In genomic region chr10:96818971-96819370, GRCh38 we compare ENCODE assay signal across 7 cellular contexts. TPM values are rescaled to one million over a fixed set of nuclear protein-coding genes. Genes with fewer than 3 reads are reported as not detected.
DNase-seq lines count a peak whose midpoint lies in the region; ATAC-seq, FAIRE-seq and TF ChIP-seq lines count a peak whose summit lies in the region.
"Not testable (repeated sequence)": the region's sequence is repeated elsewhere in the genome, so short reads cannot be mapped to it uniquely, and the experiment has no call there.

No MANE protein-coding gene starts in this region.

- POLR2A ChIA-PET in HCT116 (lab: Charles Lee); K562 (lab: Yijun Ruan, JAX): not testable (repeated sequence)

- H3K9me1 ChIP-seq in K562 (ENCODE audit: control insufficient read depth, insufficient read depth, low read length) = not testable (repeated sequence)

- H3K79me2 ChIP-seq in HCT116 (ENCODE audit: insufficient read depth, low read length); K562 (ENCODE audit: control insufficient read depth, insufficient read depth, low read length): not testable (repeated sequence)

- not testable (repeated sequence) for DNase-seq in HCT116 (ENCODE audit: low read depth, low spot score); K562 (ENCODE audit: extremely low read depth in 1 of 4, low spot score in 3 of 4); left ventricle myocardium superior
- DNase-seq in NCI-H226 = peak; percentile 73
- peak; percentile 20 to 31 for DNase-seq in erythroblast (lab: John Stamatoyannopoulos, UW)
- DNase-seq in thyroid gland = peak; percentile 78 to 87

- ATAC-seq in HCT116 = peak; percentile 23; the same call in 1 of the 2 replicates
- not testable (repeated sequence) for ATAC-seq in K562
- peak; percentile 49 for ATAC-seq in left ventricle myocardium superior

- not testable (repeated sequence) for H3K27ac ChIP-seq in HCT116 (ENCODE audit: low read depth, low read length); K562 (ENCODE audit: extremely low read depth, low read depth, low read length); thyroid gland

- not testable (repeated sequence) for FAIRE-seq in K562 (lab: Jason Lieb, UNC)

- CTCF ChIA-PET in HCT116 (lab: Charles Lee) = interaction anchor here (1.2 kb wide), 1 partner anchor 75 kb away, joined by 4 read pairs; no protein-coding TSS in a partner anchor
- CTCF ChIA-PET in K562 (lab: Yijun Ruan, JAX; ENCODE audit: low intra/inter-chr PET ratio) = not testable (repeated sequence)

- not testable (repeated sequence) for H3K9me2 ChIP-seq in HCT116 (ENCODE audit: insufficient read depth)

- WGBS in K562 (ENCODE audit: insufficient coverage, low coverage, missing lambda C conversion rate) = 71% methylated on average over 4 of the region's 12 CpGs
- WGBS in thyroid gland, 2 donors = 53 to 58% methylated on average over 12 of the region's 12 CpGs

- peak overlapping the region; percentile 36; the same call in 1 of the 2 replicates for H3K4me2 ChIP-seq in HCT116 (ENCODE audit: low read length)
- H3K4me2 ChIP-seq in K562 (ENCODE audit: insufficient read depth, low read length) = not testable (repeated sequence)

- TF ChIP-seq POLR2A in HCT116 (IDR thresholded peaks at IDR 0.05; ENCODE audit: borderline replicate concordance, extremely low read depth, insufficient read depth, insufficient read length); K562 (conservative IDR thresholded peaks at IDR 0.05); erythroblast (IDR thresholded peaks at IDR 0.05; ENCODE audit: low read length); thyroid gland (IDR thresholded peaks at IDR 0.05): not testable (repeated sequence)

- TF ChIP-seq EP300 in Ishikawa (IDR thresholded peaks at IDR 0.05; ENCODE audit: borderline replicate concordance); K562 (IDR thresholded peaks at IDR 0.05; ENCODE audit: low read length): not testable (repeated sequence)

- H3K9me3 ChIP-seq in HCT116 (ENCODE audit: control insufficient read depth in 1 of 2, insufficient read depth in 1 of 2, low read depth in 1 of 2, low read length in 2 of 2); K562 (replicated peaks; ENCODE audit: control insufficient read depth, insufficient read depth, low read depth, low read length); thyroid gland: not testable (repeated sequence)

- intact Hi-C loops in HCT116 (cut with micrococcal nuclease); K562 (cut with micrococcal nuclease); left ventricle myocardium superior (cut with micrococcal nuclease); thyroid gland (cut with DNase I): not testable (repeated sequence)

- not testable (repeated sequence) for H3K4me3 ChIP-seq in HCT116 (replicated peaks in 1 of 2; ENCODE audit: low read depth in 1 of 2, low read length in 2 of 2); K562; thyroid gland (replicated peaks in 1 of 3)

- RAD21 ChIA-PET in HCT116 (lab: Charles Lee; ENCODE audit: low non-redundant PET in 1 of 2, low total read pairs in 2 of 2, uncharacterized antibody in 2 of 2, unreplicated experiment in 2 of 2) = not testable (repeated sequence)

- peaks cover 7 to 17% of the 10 kb centered on the region in 2 experiments for H3K4me1 ChIP-seq in HCT116 (ENCODE audit: control insufficient read depth in 1 of 2, insufficient read depth in 2 of 2, low read length in 2 of 2)
- H3K4me1 ChIP-seq in K562 (replicated peaks in 1 of 2; ENCODE audit: control insufficient read depth in 2 of 2, insufficient read depth in 2 of 2, low read length in 2 of 2); thyroid gland: not testable (repeated sequence)

- not testable (repeated sequence) for BruUV-seq in HCT116 (replicated peaks; lab: Mats Ljungman, UMichigan); K562 (replicated peaks; lab: Mats Ljungman, UMichigan)

- not testable (repeated sequence) for H3K9ac ChIP-seq in HCT116 (ENCODE audit: low read length); K562 (ENCODE audit: insufficient read depth in 1 of 2, low read depth in 2 of 2, low read length in 2 of 2)

- not testable (repeated sequence) for H3K27me3 ChIP-seq in HCT116 (ENCODE audit: insufficient read depth, low read length); K562 (ENCODE audit: control insufficient read depth in 2 of 2, insufficient read depth in 2 of 2, low read length in 2 of 2); thyroid gland

- H4K20me1 ChIP-seq in HCT116 (ENCODE audit: insufficient read depth); K562 (replicated peaks; ENCODE audit: control insufficient read depth, insufficient read depth, low read length): not testable (repeated sequence)

- H3K36me3 ChIP-seq in HCT116 (ENCODE audit: control insufficient read depth in 1 of 2, insufficient read depth in 2 of 2, low read length in 2 of 2); K562 (ENCODE audit: control insufficient read depth, insufficient read depth, low read length); thyroid gland: not testable (repeated sequence)

- not testable (repeated sequence) for TF ChIP-seq RAD21 in HCT116 (IDR thresholded peaks at IDR 0.05; ENCODE audit: low read depth); Ishikawa (IDR thresholded peaks at IDR 0.05; ENCODE audit: low read depth); K562 (CRISPR knock-in tag; conservative IDR thresholded peaks at IDR 0.05 in 1 of 2, IDR thresholded peaks at IDR 0.05 in 1 of 2)

- in situ Hi-C loops in K562 (cut with MboI) = not testable (repeated sequence)

- TF ChIP-seq CTCF in HCT116 (IDR thresholded peaks at IDR 0.05 in 2 of 3, conservative IDR thresholded peaks at IDR 0.05 in 1 of 3; ENCODE audit: borderline replicate concordance in 1 of 3, insufficient read depth in 1 of 3, low read depth in 2 of 3, low read length in 2 of 3); K562 (IDR thresholded peaks at IDR 0.05 in 2 of 3, conservative IDR thresholded peaks at IDR 0.05 in 1 of 3; ENCODE audit: insufficient read depth in 2 of 3, low read depth in 1 of 3, low read length in 3 of 3); thyroid gland (IDR thresholded peaks at IDR 0.05): not testable (repeated sequence)

- H2AFZ ChIP-seq in HCT116 (ENCODE audit: low read depth, low read length, poor library complexity, severe bottlenecking) = peak overlapping the region; percentile 32
- not testable (repeated sequence) for H2AFZ ChIP-seq in K562 (ENCODE audit: low read depth, low read length)

TF ChIP-seq in Ishikawa, 13 proteins besides CTCF, POLR2A, EP300 and RAD21:
- peak; percentile 52; the same call in 1 of the 2 replicates for TF ChIP-seq EGR1 (IDR thresholded peaks at IDR 0.05)

TF ChIP-seq in K562, 482 proteins besides CTCF, POLR2A, EP300 and RAD21:
- 0 out of 2 replicates have a peak, but pooled peaks have one; percentile 13 for TF ChIP-seq NFIC (IDR thresholded peaks at IDR 0.05)
TF ChIP-seq in K562: peak in this region for 1; not testable (repeated sequence) for 481.

RNA-seq across cellular contexts. Expression of gene LCOR, which starts 13.1 kb away (rescaled TPM):
- total RNA-seq in HCT116 (2021; ENCODE audit: unreplicated experiment) (59.9 TPM), K562 (2014; rRNA removed) (7.2 and 9.3 TPM in 2 replicates), K562 (2014; rRNA removed; fragmentation: Illumina TruSeq; extraction: Trizol) (16.9 and 18.2 TPM in 2 replicates), K562 (2015; rRNA removed; fragmentation: Illumina TruSeq; extraction: Trizol) (14.9 and 15.7 TPM in 2 replicates), K562 (2021) (20.3 and 23.7 TPM in 2 replicates), left ventricle myocardium superior (19.8 TPM), thyroid gland (10 to 100 TPM; 29.1 to 60.9 (median 42.4) TPM)
- 6.2 and 7.0 TPM in 2 replicates for polyA plus RNA-seq in HCT116 (2012)
- 15.1 and 59.1 TPM in 2 replicates for total RNA-seq in K562 (2011; cell fraction: chromatin; rRNA removed; ENCODE audit: low replicate concordance)
- total RNA-seq in K562 (2011; cell fraction: nucleolus; rRNA removed) = 6.8 and 10.8 TPM in 2 replicates
- 35.4 and 55.9 TPM in 2 replicates for total RNA-seq in K562 (2011; cell fraction: nucleoplasm; rRNA removed)
- polyA plus RNA-seq in K562 (2011; rRNA removed) (8.6 and 9.5 TPM in 2 replicates), K562 (2014; fragmentation: Illumina TruSeq; extraction: Trizol) (7.4 and 14.4 TPM in 2 replicates), K562 (2014; fragmentation: Nextera tagmentation; extraction: Ambion mirVana) (1 to 10 TPM; 3.6 to 7.2 TPM), K562 (2014; rRNA removed) (9.7 and 25.2 TPM in 2 replicates)
- 3.0 and 4.8 TPM in 2 replicates for polyA plus RNA-seq in K562 (2011; cell fraction: cytosol; rRNA removed)
- polyA plus RNA-seq in K562 (2011; cell fraction: nucleus; rRNA removed) = 7.8 and 8.1 TPM in 2 replicates
- 4.4 and 5.1 TPM in 2 replicates for polyA plus RNA-seq in K562 (2012)
- 22.9 and 31.8 TPM in 2 replicates for polyA minus RNA-seq in K562 (2011; rRNA and poly(A)+ RNA removed)
- 11.8 and 12.9 TPM in 2 replicates for polyA minus RNA-seq in K562 (2011; cell fraction: cytosol; rRNA and poly(A)+ RNA removed)
- polyA minus RNA-seq in K562 (2011; cell fraction: nucleus; rRNA and poly(A)+ RNA removed) = 17.9 and 25.0 TPM in 2 replicates
